In genomic region chr7:111595780-111596179, GRCh38 we compare ENCODE assay signal across 7 cellular contexts.
"Had no signal": no experiment of that assay in that cellular context is flagged by ENCODE, and none has a peak within 500 bp of the region (broad histone marks: within the 10 kb centered on the region; RNA-seq: fewer than 3 reads in every experiment).

No MANE protein-coding gene starts in this region.

- H3K4me2 ChIP-seq: GM23338 had no signal

- ATAC-seq: GM23338 had no signal

- DNase-seq: H9, HCEC 1CT, KG1 had no signal

- H2AFZ ChIP-seq: GM23338 had no signal

- H3K4me3 ChIP-seq: GM23338 had no signal

- FAIRE-seq: H1, H54, HTR-8/SVneo had no signal
